In the genomic region with DNA sequence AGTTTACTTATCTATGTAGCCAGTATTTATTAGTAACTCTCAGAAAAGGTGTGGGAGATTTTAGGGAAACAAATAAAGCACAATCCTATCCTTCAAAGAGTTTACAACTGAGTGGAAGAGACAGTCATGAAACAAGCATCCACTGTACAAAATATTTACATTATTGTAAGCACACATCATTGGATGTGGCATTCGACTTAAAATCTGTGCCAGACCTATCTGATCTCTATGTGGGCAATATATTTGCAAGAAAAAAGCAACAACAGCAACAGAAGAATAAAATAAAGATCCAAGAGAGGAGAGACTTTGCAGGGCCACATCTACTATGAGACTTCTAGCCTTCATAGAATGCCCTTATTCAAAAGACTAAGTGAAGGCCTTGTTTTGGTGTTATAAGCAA, we compare ENCODE assay signal across 23 cellular contexts.
"Had no signal": no experiment of that assay in that cellular context is flagged by ENCODE, and none has a peak within 500 bp of the region (broad histone marks: within the 10 kb centered on the region; RNA-seq: fewer than 3 reads in every experiment).

No MANE protein-coding gene starts in this region.

- H3K4me1 Mint-ChIP-seq: memory B cell; naive thymus-derived CD8-positive, alpha-beta T cell; stimulated activated effector memory CD8-positive, alpha-beta T cell treated with anti-CD3 and anti-CD28 coated beads, Interleukin-12 subunit alpha, Interleukin-12 subunit beta, amount 100 ng/mL, for 72 hours had no signal

- H3K4me3 Mint-ChIP-seq: memory B cell; naive thymus-derived CD8-positive, alpha-beta T cell; nephron progenitor cell; stimulated activated effector memory CD8-positive, alpha-beta T cell treated with anti-CD3 and anti-CD28 coated beads, Interleukin-12 subunit alpha, Interleukin-12 subunit beta, amount 100 ng/mL, for 72 hours had no signal

- H3K9me3 Mint-ChIP-seq: nephron progenitor cell had no signal

- H3K4me1 ChIP-seq: esophagus muscularis mucosa, gastrocnemius medialis, prostate gland, right atrium auricular region, tibial nerve, upper lobe of left lung had no signal

- H3K9me3 ChIP-seq: esophagus muscularis mucosa, gastrocnemius medialis, prostate gland, right atrium auricular region, thoracic aorta, tibial nerve, upper lobe of left lung had no signal

- H3K36me3 ChIP-seq: esophagus muscularis mucosa, gastrocnemius medialis, prostate gland, right atrium auricular region, thoracic aorta, tibial nerve, upper lobe of left lung had no signal

- H3K27me3 Mint-ChIP-seq: memory B cell; naive thymus-derived CD8-positive, alpha-beta T cell had no signal

- H3K4me3 ChIP-seq: coronary artery, esophagus muscularis mucosa, gastrocnemius medialis, lung, prostate gland, right atrium auricular region, thoracic aorta, tibial nerve, upper lobe of left lung had no signal

- H3K36me3 Mint-ChIP-seq: memory B cell; stimulated activated effector memory CD8-positive, alpha-beta T cell treated with anti-CD3 and anti-CD28 coated beads, Interleukin-12 subunit alpha, Interleukin-12 subunit beta, amount 100 ng/mL, for 72 hours had no signal

- ATAC-seq: gastrocnemius medialis; left lobe of liver; naive thymus-derived CD8-positive, alpha-beta T cell; sciatic nerve; stimulated activated effector memory CD8-positive, alpha-beta T cell treated with anti-CD3 and anti-CD28 coated beads, Interleukin-12 subunit alpha, Interleukin-12 subunit beta, amount 100 ng/mL, for 72 hours had no signal

- H3K27ac ChIP-seq: coronary artery, esophagus muscularis mucosa, gastrocnemius medialis, prostate gland, right atrium auricular region, thoracic aorta, tibial nerve, upper lobe of left lung had no signal

- H3K27ac Mint-ChIP-seq: memory B cell; naive thymus-derived CD8-positive, alpha-beta T cell; nephron progenitor cell; stimulated activated effector memory CD8-positive, alpha-beta T cell treated with anti-CD3 and anti-CD28 coated beads, Interleukin-12 subunit alpha, Interleukin-12 subunit beta, amount 100 ng/mL, for 72 hours had no signal

- H3K27me3 ChIP-seq: esophagus muscularis mucosa, gastrocnemius medialis, right atrium auricular region, tibial nerve, upper lobe of left lung had no signal

- DNase-seq: dermis blood vessel endothelial cell; effector memory CD4-positive, alpha-beta T cell; gastrocnemius medialis; head of caudate nucleus; naive thymus-derived CD8-positive, alpha-beta T cell; nephron progenitor cell; nucleus accumbens; stimulated activated CD4-positive, alpha-beta T cell treated with anti-CD3 and anti-CD28 coated beads, Interleukin-2, amount 100 ng/mL, for 24 hours; stimulated activated CD4-positive, alpha-beta T cell treated with anti-CD3 and anti-CD28 coated beads, Interleukin-4, amount 100 ng/mL, for 24 hours; stimulated activated naive CD4-positive, alpha-beta T cell treated with Interleukin-2 at 50 U/mL for 16 hours; substantia nigra; upper lobe of left lung had no signal
